ENCODE assay signal across 14 cellular contexts in the genomic region with DNA sequence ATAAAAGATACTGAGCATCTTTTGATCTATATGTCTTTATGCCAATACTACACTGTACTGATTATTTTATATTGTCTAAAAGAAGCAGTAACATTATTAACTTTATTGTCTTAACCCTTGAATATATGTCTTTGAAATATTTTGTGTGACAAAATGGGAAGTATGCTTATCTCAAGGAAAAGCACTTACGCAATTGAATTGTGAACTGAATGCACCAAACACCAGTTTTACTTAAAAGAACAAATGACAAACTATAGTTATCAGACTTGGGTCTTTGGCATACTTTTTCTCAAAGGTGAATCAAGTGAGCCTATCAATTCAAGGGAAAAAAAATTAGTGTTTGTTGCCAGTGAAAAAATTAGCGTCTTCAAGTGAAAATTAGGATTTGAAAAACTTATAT. TPM values are rescaled to one million over a fixed set of nuclear protein-coding genes. Genes with fewer than 3 reads are reported as not detected.
"Had no signal": no experiment of that assay in that cellular context is flagged by ENCODE, and none has a peak within 500 bp of the region (broad histone marks: within the 10 kb centered on the region; RNA-seq: fewer than 3 reads in every experiment).

No MANE protein-coding gene starts in this region.

- H3K27ac Mint-ChIP-seq: activated T-cell treated with anti-CD3 and anti-CD28 coated beads, Interleukin-2, amount 50 U/mL, for 72 hours; immature natural killer cell; stimulated activated naive B cell treated with anti-CD40 and anti-IgM and Interleukin-4, amounts not matched to agents 10 μg/mL and 1 μg/mL and 100 μg/mL, for 72 hours had no signal

- H3K4me3 Mint-ChIP-seq: activated T-cell treated with anti-CD3 and anti-CD28 coated beads, Interleukin-2, amount 50 U/mL, for 72 hours; immature natural killer cell; stimulated activated naive B cell treated with anti-CD40 and anti-IgM and Interleukin-4, amounts not matched to agents 10 μg/mL and 1 μg/mL and 100 μg/mL, for 72 hours had no signal

- DNase-seq: activated CD4-positive, CD25-positive, alpha-beta regulatory T cell treated with anti-CD3 and anti-CD28 coated beads, Interleukin-2, amount 50 U/mL, for 72 hours; activated CD8-positive, alpha-beta memory T cell treated with anti-CD3 and anti-CD28 coated beads for 24 hours; activated naive CD4-positive, alpha-beta T cell treated with anti-CD3 and anti-CD28 coated beads, Interleukin-2, amount 50 U/mL, for 16 hours; activated T-cell treated with anti-CD3 and anti-CD28 coated beads, Interleukin-2, amount 50 U/mL, for 72 hours; heart right ventricle; immature natural killer cell; left ventricle myocardium superior; occipital lobe; retina; stimulated activated naive B cell treated with anti-CD40 and anti-IgM and Interleukin-4, amounts not matched to agents 10 μg/mL and 1 μg/mL and 100 μg/mL, for 72 hours; thyroid gland had no signal

- H3K9me3 Mint-ChIP-seq: activated T-cell treated with anti-CD3 and anti-CD28 coated beads, Interleukin-2, amount 50 U/mL, for 72 hours; immature natural killer cell; stimulated activated naive B cell treated with anti-CD40 and anti-IgM and Interleukin-4, amounts not matched to agents 10 μg/mL and 1 μg/mL and 100 μg/mL, for 72 hours had no signal

- H3K36me3 ChIP-seq: ascending aorta, heart right ventricle, thyroid gland had no signal

- H3K9me3 ChIP-seq: ascending aorta, heart right ventricle, thyroid gland had no signal

- H3K27me3 ChIP-seq: ascending aorta, thyroid gland had no signal

- H3K36me3 Mint-ChIP-seq: immature natural killer cell; stimulated activated naive B cell treated with anti-CD40 and anti-IgM and Interleukin-4, amounts not matched to agents 10 μg/mL and 1 μg/mL and 100 μg/mL, for 72 hours had no signal

- H3K4me3 ChIP-seq: ascending aorta, coronary artery, heart right ventricle, thyroid gland had no signal

- H3K4me1 Mint-ChIP-seq: immature natural killer cell had no signal

- H3K27ac ChIP-seq: ascending aorta, coronary artery, heart right ventricle, thyroid gland had no signal

RNA-seq across cellular contexts. Expression of gene SLC6A9, which starts 9.2 kb away (rescaled TPM):
- total RNA-seq: mononuclear cell had no signal
- polyA plus RNA-seq: immature natural killer cell had no signal
